24 cellular contexts compared by ENCODE assay signal in the genomic region with DNA sequence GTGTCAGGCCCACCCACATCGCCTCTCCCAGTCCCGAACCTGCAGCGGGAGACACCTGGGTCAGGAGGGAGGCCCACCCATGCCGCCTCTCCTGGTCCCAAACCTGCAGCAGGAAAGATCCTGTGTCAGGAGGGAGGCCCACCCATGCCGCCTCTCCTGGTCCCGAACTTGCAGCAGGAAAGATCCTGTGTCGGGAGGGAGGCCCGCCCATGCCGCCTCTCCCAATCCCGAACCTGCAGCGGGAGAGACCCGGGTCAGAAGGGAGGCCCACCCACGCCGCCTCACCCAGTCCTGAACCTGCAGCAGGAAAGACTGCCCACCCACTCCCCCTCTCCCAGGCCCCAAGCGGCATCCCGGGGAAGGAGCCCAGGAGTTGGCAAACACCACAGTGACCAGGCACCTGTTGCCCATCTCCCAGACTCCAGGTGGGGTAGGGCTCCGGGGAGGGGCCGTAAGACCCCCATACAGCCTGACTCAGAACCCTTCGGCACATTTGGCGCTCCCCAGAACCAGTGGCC. TPM values are rescaled to one million over a fixed set of nuclear protein-coding genes. Genes with fewer than 3 reads are reported as not detected.
A peak's percentile ranks its signal among the peaks of the same experiment; 100 is the strongest.
DNase-seq lines count a peak whose midpoint lies in the region; ATAC-seq and TF ChIP-seq lines count a peak whose summit lies in the region.
"Had no signal": no experiment of that assay in that cellular context is flagged by ENCODE, and none has a peak within 500 bp of the region (broad histone marks: within the 10 kb centered on the region; RNA-seq: fewer than 3 reads in every experiment).

No MANE protein-coding gene starts in this region.

- H3K9me3 Mint-ChIP-seq in stimulated activated naive CD8-positive, alpha-beta T cell treated with anti-CD3 and anti-CD28 coated beads, Interleukin-15, amount 100 ng/mL, for 72 hours, result no peaks in the 10 kb centered on the region
- H3K9me3 Mint-ChIP-seq: activated CD4-positive, alpha-beta memory T cell treated with anti-CD3 and anti-CD28 coated beads, Interleukin-2, amount 10 ng/mL, durations not matched to agents 7 days and 5 days; activated T-cell treated with anti-CD3 and anti-CD28 coated beads, Interleukin-2, amount 50 U/mL, for 4 hours; endodermal cell; mesothelial cell of epicardium; nephron progenitor cell had no signal

- H3K4me2 ChIP-seq in hepatocyte, result peak overlapping the region; percentile 56

- H3K27me3 ChIP-seq in hepatocyte (no peaks in the 10 kb centered on the region), uterus (no peaks in the 10 kb centered on the region)

- H3K27me3 Mint-ChIP-seq in stimulated activated naive CD8-positive, alpha-beta T cell treated with anti-CD3 and anti-CD28 coated beads, Interleukin-15, amount 100 ng/mL, for 72 hours, result no peaks in the 10 kb centered on the region
- H3K27me3 Mint-ChIP-seq: activated CD4-positive, alpha-beta memory T cell treated with anti-CD3 and anti-CD28 coated beads, Interleukin-2, amount 10 ng/mL, durations not matched to agents 7 days and 5 days; CD4-positive, alpha-beta memory T cell had no signal

- H4K20me1 ChIP-seq in hepatocyte (ENCODE audit: insufficient read depth, poor library complexity, severe bottlenecking), result peaks cover 27% of the 10 kb centered on the region

- no peak for ATAC-seq in stimulated activated naive CD8-positive, alpha-beta T cell treated with anti-CD3 and anti-CD28 coated beads, Interleukin-15, amount 100 ng/mL, for 72 hours
- no peak for ATAC-seq in stimulated activated naive CD8-positive, alpha-beta T cell treated with anti-CD3 and anti-CD28 coated beads, Interleukin-15, Interleukin-2, amounts not matched to agents 100 U/mL and 50 U/mL, for 24 hours
- ATAC-seq in sciatic nerve, result no peak
- ATAC-seq in HG02610 (IDR thresholded peaks at IDR 0.05; ENCODE audit: unreplicated experiment), result no peak
- ATAC-seq in GM19395 (IDR thresholded peaks at IDR 0.05; ENCODE audit: unreplicated experiment), result no peak
- no peak for ATAC-seq in GM18502 (IDR thresholded peaks at IDR 0.05; ENCODE audit: poor library complexity, unreplicated experiment)

- peak overlapping the region; percentile 13 to 72 for H3K4me3 Mint-ChIP-seq in stimulated activated naive CD8-positive, alpha-beta T cell treated with anti-CD3 and anti-CD28 coated beads, Interleukin-15, amount 100 ng/mL, for 72 hours
- H3K4me3 Mint-ChIP-seq: activated CD4-positive, alpha-beta memory T cell treated with anti-CD3 and anti-CD28 coated beads, Interleukin-2, amount 10 ng/mL, durations not matched to agents 7 days and 5 days; activated T-cell treated with anti-CD3 and anti-CD28 coated beads, Interleukin-2, amount 50 U/mL, for 4 hours; endodermal cell; mesothelial cell of epicardium had no signal

- no peaks in the 10 kb centered on the region for H3K9me2 ChIP-seq in hepatocyte (replicated peaks; ENCODE audit: insufficient read depth)

- peaks cover 61% of the 10 kb centered on the region for H3K4me1 Mint-ChIP-seq in stimulated activated naive CD8-positive, alpha-beta T cell treated with anti-CD3 and anti-CD28 coated beads, Interleukin-15, amount 100 ng/mL, for 72 hours

- peaks cover 14% of the 10 kb centered on the region for H3K4me1 ChIP-seq in hepatocyte (ENCODE audit: insufficient read depth)
- H3K4me1 ChIP-seq in uterus, result no peaks in the 10 kb centered on the region

- DNase-seq in stimulated activated naive CD8-positive, alpha-beta T cell treated with anti-CD3 and anti-CD28 coated beads, Interleukin-15, amount 100 ng/mL, for 72 hours, result peak in 1 of 2 donors; percentile 7
- no peak for DNase-seq in stimulated activated naive CD8-positive, alpha-beta T cell treated with anti-CD3 and anti-CD28 coated beads, Interleukin-15, Interleukin-2, amounts not matched to agents 100 U/mL and 50 U/mL, for 24 hours
- DNase-seq in hepatocyte (ENCODE audit: low spot score) (no peak), sciatic nerve (ENCODE audit: low spot score) (peak; percentile 54), uterus (no peak)
- DNase-seq: activated naive CD4-positive, alpha-beta T cell treated with Interleukin-2 at 50 U/mL for 16 hours; activated T-cell treated with anti-CD3 and anti-CD28 coated beads, Interleukin-2, amount 50 U/mL, for 4 hours; CD4-positive, alpha-beta memory T cell; DMS53; GM23248; KG1; left cardiac atrium; NCI-H1048; NCI-H2029; nephron progenitor cell; PC-3; stimulated activated CD4-positive, alpha-beta T cell treated with anti-CD3 and anti-CD28 coated beads, Interleukin-2, amount 100 ng/mL, for 48 hours had no signal

- peaks cover 77% of the 10 kb centered on the region for H3K79me2 ChIP-seq in hepatocyte

- H3K36me3 ChIP-seq in hepatocyte (replicated peaks; ENCODE audit: insufficient read depth, low read depth) (no peaks in the 10 kb centered on the region), uterus (no peaks in the 10 kb centered on the region)

- no peak overlapping the region for H3K4me3 ChIP-seq in hepatocyte
- no peak overlapping the region for H3K4me3 ChIP-seq in uterus
- H3K4me3 ChIP-seq: GM23248, psoas muscle had no signal

- WGBS in hepatocyte (ENCODE audit: low lambda C conversion rate, missing lambda C conversion rate), result 97% methylated on average over 16 of the region's 20 CpGs

- TF ChIP-seq POLR2A in uterus (IDR thresholded peaks at IDR 0.05), result no peak

- H3K27ac ChIP-seq in hepatocyte (peak overlapping the region; percentile 23), uterus (no peak overlapping the region)
- H3K27ac ChIP-seq: GM23248, psoas muscle had no signal

- H3K9me3 ChIP-seq in hepatocyte (ENCODE audit: low read depth) (no peaks in the 10 kb centered on the region), uterus (no peaks in the 10 kb centered on the region)
- H3K9me3 ChIP-seq: psoas muscle had no signal

- intact Hi-C loops in sciatic nerve (cut with DNase I), result no loop called here
- intact Hi-C loops in uterus (cut with DNase I; ENCODE audit: low total_unique reads), result no loop called here

- no peak for TF ChIP-seq CTCF in hepatocyte (IDR thresholded peaks at IDR 0.05; ENCODE audit: poor library complexity)
- no peak for TF ChIP-seq CTCF in uterus (IDR thresholded peaks at IDR 0.05)

- no peak overlapping the region for H3K27ac Mint-ChIP-seq in stimulated activated naive CD8-positive, alpha-beta T cell treated with anti-CD3 and anti-CD28 coated beads, Interleukin-15, amount 100 ng/mL, for 72 hours
- H3K27ac Mint-ChIP-seq: endodermal cell, mesothelial cell of epicardium had no signal

- no peak overlapping the region for H2AFZ ChIP-seq in hepatocyte
- H2AFZ ChIP-seq: GM23248 had no signal

RNA-seq across cellular contexts. Expression of a gene that starts 7.8 kb away (rescaled TPM):
- total RNA-seq in hepatocyte, result 23.4 and 31.1 TPM in 2 replicates
- 36.5 and 36.9 TPM in 2 replicates for polyA plus RNA-seq in hepatocyte
- 65.2 TPM for total RNA-seq in sciatic nerve
- total RNA-seq in uterus, result 10 to 100 TPM; 20.3 to 42.5 (median 32.5) TPM

RNA-seq across cellular contexts. Expression of a gene that starts 20.8 kb away (rescaled TPM):
- total RNA-seq in hepatocyte (55.2 and 58.7 TPM in 2 replicates), sciatic nerve (16.9 TPM), uterus (10 to 100 TPM in 2 of 4 donors, 1 to 10 TPM in 2; 6.6 to 21.3 (median 15.0) TPM)
- 81.9 and 82.0 TPM in 2 replicates for polyA plus RNA-seq in hepatocyte

RNA-seq across cellular contexts. Expression of a gene that starts 44.7 kb away (rescaled TPM):
- total RNA-seq in hepatocyte, result 54.2 and 71.9 TPM in 2 replicates
- 227 and 254 TPM in 2 replicates for polyA plus RNA-seq in hepatocyte
- 71.7 TPM for total RNA-seq in sciatic nerve
- total RNA-seq in uterus, result 10 to 100 TPM in 3 of 4 donors, 1 to 10 TPM in 1; 7.4 to 80.7 (median 34.4) TPM
